In genomic region chr15:92884813-92885461, GRCh38 we compare ENCODE assay signal across 8 cellular contexts. TPM values are rescaled to one million over a fixed set of nuclear protein-coding genes. Genes with fewer than 3 reads are reported as not detected.
DNase-seq lines count a peak whose midpoint lies in the region; ATAC-seq, FAIRE-seq and TF ChIP-seq lines count a peak whose summit lies in the region.

No MANE protein-coding gene starts in this region.

- H3K4me1 Mint-ChIP-seq in neural crest cell: peaks cover 67% of the 10 kb centered on the region

- peak overlapping the region; percentile 82 for H3K27ac ChIP-seq in OCI-LY7 (ENCODE audit: low read depth, low read length, poor library complexity, severe bottlenecking)
- H3K27ac ChIP-seq in duodenal mucosa (ENCODE audit: low read depth, low read length): peak overlapping the region; percentile 77

- H3K9me3 ChIP-seq in OCI-LY7 (ENCODE audit: low read length) (peaks cover 6% of the 10 kb centered on the region; the same call in 1 of the 2 replicates), duodenal mucosa (ENCODE audit: control insufficient read depth in 1 of 2, low read length in 2 of 2) (no peaks in the 10 kb centered on the region)

- peak overlapping the region; percentile 97 for H3K4me3 Mint-ChIP-seq in neural crest cell

- peaks cover 6% of the 10 kb centered on the region for H3K27me3 Mint-ChIP-seq in neural crest cell (ENCODE audit: low read depth)

- CTCF ChIA-PET in OCI-LY7 (lab: Charles Lee; ENCODE audit: unreplicated experiment): interaction anchor here (0.9 kb wide), 1 partner anchor 73 kb away, joined by 3 read pairs; no protein-coding TSS in a partner anchor

- peaks cover 20% of the 10 kb centered on the region; the same call in 1 of the 2 replicates for H4K20me1 ChIP-seq in OCI-LY7 (ENCODE audit: insufficient read depth, low read length)

- POLR2A ChIA-PET in OCI-LY7 (lab: Charles Lee): interaction anchor here (0.8 to 11.9 kb wide), 12 partner anchors 11 to 74 kb away, joined by 3 to 203 read pairs (median 38); partner anchors contain the start of gene CHD2

- H3K4me3 ChIP-seq in OCI-LY7 (ENCODE audit: low read depth, low read length, poor library complexity, severe bottlenecking) (peak overlapping the region; percentile 86), duodenal mucosa (ENCODE audit: low read depth in 1 of 2, low read length in 2 of 2) (peak overlapping the region; percentile 73 to 95)

- ATAC-seq in GM21619 (IDR thresholded peaks at IDR 0.05; ENCODE audit: unreplicated experiment): no peak
- ATAC-seq in HG03159 (IDR thresholded peaks at IDR 0.05; ENCODE audit: unreplicated experiment): no peak
- ATAC-seq in GM19023 (IDR thresholded peaks at IDR 0.05; ENCODE audit: unreplicated experiment): no peak

- peaks cover 45% of the 10 kb centered on the region for H3K4me1 ChIP-seq in OCI-LY7 (ENCODE audit: insufficient read depth, low read length, poor library complexity, severe bottlenecking)
- peaks cover 31 to 44% of the 10 kb centered on the region in 2 donors for H3K4me1 ChIP-seq in duodenal mucosa (ENCODE audit: control insufficient read depth in 1 of 2, insufficient read depth in 2 of 2, low read length in 2 of 2)

- H3K27me3 ChIP-seq in duodenal mucosa (ENCODE audit: control insufficient read depth in 1 of 2, insufficient read depth in 2 of 2, low read length in 2 of 2): no peaks in the 10 kb centered on the region

- peaks cover 75% of the 10 kb centered on the region for H3K79me2 ChIP-seq in OCI-LY7 (ENCODE audit: insufficient read depth, low read depth, low read length)

- H2AFZ ChIP-seq in OCI-LY7 (ENCODE audit: low read length): no peak overlapping the region

- BruUV-seq in OCI-LY7 (replicated peaks; lab: Mats Ljungman, UMichigan): no TSS peak

- peaks cover 38% of the 10 kb centered on the region for H3K36me3 Mint-ChIP-seq in neural crest cell (ENCODE audit: low read depth)

- TF ChIP-seq CTCF in OCI-LY7 (conservative IDR thresholded peaks at IDR 0.05; ENCODE audit: low read length): no peak
- TF ChIP-seq CTCF in neural crest cell (conservative IDR thresholded peaks at IDR 0.05): no peak

- DNase-seq in GM12892 (ENCODE audit: insufficient read length) (no peak), OCI-LY7 (ENCODE audit: low spot score) (peak; percentile 50), neural crest cell (ENCODE audit: low read depth, low spot score) (no peak), NCI-H1694 treated with DMSO at 0.1 percent for 48 hours (lab: John Stamatoyannopoulos, UW) (no peak)

- no peak; the same call in 1 of the 2 replicates for TF ChIP-seq POLR2A in GM12892 (IDR thresholded peaks at IDR 0.05; ENCODE audit: low read depth, low read length)

- H3K27ac Mint-ChIP-seq in neural crest cell (ENCODE audit: unreplicated experiment): peak overlapping the region; percentile 99

- peak; percentile 64 for FAIRE-seq in GM12892 (lab: Jason Lieb, UNC)

- peaks cover 3% of the 10 kb centered on the region for H3K9me3 Mint-ChIP-seq in neural crest cell

- H3K4me2 ChIP-seq in OCI-LY7 (ENCODE audit: low read length): peak overlapping the region; percentile 82

- H3K36me3 ChIP-seq in OCI-LY7 (ENCODE audit: insufficient read depth, low read length): peaks cover 69% of the 10 kb centered on the region
- peaks cover 25 to 26% of the 10 kb centered on the region in 2 donors for H3K36me3 ChIP-seq in duodenal mucosa (ENCODE audit: control insufficient read depth in 1 of 2, insufficient read depth in 2 of 2, low read length in 2 of 2)

- no peaks in the 10 kb centered on the region for H3K9me2 ChIP-seq in OCI-LY7 (ENCODE audit: insufficient read depth, low read length)

- intact Hi-C loops in OCI-LY7 (cut with micrococcal nuclease; ENCODE audit: unreplicated experiment): loop anchor here (1.0 kb wide), 1 partner anchor 15 kb away; the partner anchor contains the start of gene CHD2

- peak overlapping the region; percentile 61 to 99 for H3K9ac ChIP-seq in duodenal mucosa (ENCODE audit: low read depth in 1 of 2, low read length in 2 of 2)

RNA-seq across cellular contexts. Expression of gene CHD2, which starts 15.2 kb away (rescaled TPM):
- polyA plus RNA-seq in GM12892 (2012; ENCODE audit: missing spikeins): 66.6 TPM
- 133 and 169 TPM in 2 replicates for total RNA-seq in OCI-LY7 (2014; rRNA removed; shearing (Covaris generic))
- total RNA-seq in OCI-LY7 (2022) (213 and 259 TPM in 2 replicates), neural crest cell (93.4 and 103 TPM in 2 replicates)
